In the genomic region with DNA sequence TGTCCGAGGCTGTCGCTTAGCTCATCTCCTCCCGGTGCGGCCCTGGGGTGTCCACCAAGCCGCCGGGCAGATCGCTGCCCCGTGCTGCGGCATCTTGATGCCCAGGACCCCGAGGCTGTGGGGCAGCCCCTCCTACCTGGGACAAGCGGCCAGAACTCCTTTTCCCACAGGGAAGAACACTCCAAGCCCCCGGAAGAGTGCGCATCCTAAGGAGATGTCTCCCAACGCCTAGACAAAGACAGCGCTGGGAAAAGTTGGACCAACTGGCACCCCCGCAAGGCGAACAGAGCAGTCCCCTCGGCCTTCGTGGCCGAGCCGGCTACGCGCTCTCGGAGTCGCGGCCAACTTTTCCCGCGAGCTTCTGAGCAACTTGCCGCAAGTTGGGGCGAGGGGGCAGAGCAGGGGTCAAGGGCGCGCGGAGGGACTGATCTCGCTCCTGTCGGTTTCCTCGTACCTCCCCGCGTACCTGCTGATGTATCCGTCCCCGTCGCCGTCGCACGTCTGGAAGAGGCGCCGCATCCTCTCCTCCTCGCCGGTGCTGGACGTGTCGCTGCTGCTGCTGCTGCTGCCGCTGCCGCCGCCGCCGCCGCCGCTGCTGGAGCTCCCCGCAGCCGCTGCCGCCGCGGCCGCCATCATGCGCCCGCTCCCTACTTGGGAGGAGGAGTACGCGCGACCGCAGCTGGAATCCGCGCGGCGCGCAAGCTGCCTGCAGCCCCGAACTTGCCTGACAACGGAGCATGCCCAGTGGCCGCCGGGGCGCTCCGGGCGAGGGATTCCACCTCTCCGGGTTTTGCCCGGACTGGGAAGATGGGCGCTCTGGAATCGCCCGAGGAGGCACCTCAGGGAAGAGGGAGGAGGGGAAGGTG, we compare ENCODE assay signal across 8 cellular contexts. TPM values are rescaled to one million over a fixed set of nuclear protein-coding genes. Genes with fewer than 3 reads are reported as not detected.
A peak's percentile ranks its signal among the peaks of the same experiment; 100 is the strongest.
DNase-seq lines count a peak whose midpoint lies in the region; ATAC-seq and TF ChIP-seq lines count a peak whose summit lies in the region.

A gene (minus strand): TSS at position 675 of the 866 bp plus-strand sequence.

- H3K4me2 ChIP-seq in hepatocyte = peak within 1 kb of the TSS; percentile 93

- intact Hi-C loops in prostate gland (cut with DNase I) = no loop called here

- TF ChIP-seq POLR2A in prostate gland (IDR thresholded peaks at IDR 0.05) = peak; percentile 54

- TF ChIP-seq CTCF in brain (conservative IDR thresholded peaks at IDR 0.05) (no peak), hepatocyte (IDR thresholded peaks at IDR 0.05; ENCODE audit: poor library complexity) (no peak), prostate gland (IDR thresholded peaks at IDR 0.05) (peak in 1 of 4 experiments; percentile 11)

- H3K27ac ChIP-seq in SJCRH30 (no peak within 1 kb of the TSS), hepatocyte (peak within 1 kb of the TSS; percentile 48), prostate gland (peak within 1 kb of the TSS; percentile 71 to 79)

- H3K4me3 ChIP-seq in SJCRH30 (peak within 1 kb of the TSS; percentile 71), hepatocyte (peak within 1 kb of the TSS; percentile 82), prostate gland (peak within 1 kb of the TSS; percentile 52 to 54)

- H3K4me1 Mint-ChIP-seq in brain = no peaks in the 10 kb centered on the region

- H3K9me3 ChIP-seq in SJCRH30 (replicated peaks) (peaks cover 9% of the 10 kb centered on the region), hepatocyte (ENCODE audit: low read depth) (peaks cover 6% of the 10 kb centered on the region), prostate gland (no peaks in the 10 kb centered on the region)

- no peaks in the 10 kb centered on the region for H4K20me1 ChIP-seq in hepatocyte (ENCODE audit: insufficient read depth, poor library complexity, severe bottlenecking)

- H3K4me3 Mint-ChIP-seq in brain = peak within 1 kb of the TSS; percentile 90 to 95 (median 94)

- H3K4me1 ChIP-seq in SJCRH30 (peaks cover 4% of the 10 kb centered on the region), hepatocyte (ENCODE audit: insufficient read depth) (no peaks in the 10 kb centered on the region), prostate gland (replicated peaks) (no peaks in the 10 kb centered on the region)

- peaks cover 13 to 27% (median 23%) of the 10 kb centered on the region in 5 experiments for H3K9me3 Mint-ChIP-seq in brain

- peak within 1 kb of the TSS; percentile 61 to 90 (median 70) for H3K27ac Mint-ChIP-seq in brain

- H3K79me2 ChIP-seq in hepatocyte = no peaks in the 10 kb centered on the region

- no peaks in the 10 kb centered on the region for H3K9me2 ChIP-seq in hepatocyte (replicated peaks; ENCODE audit: insufficient read depth)

- peaks cover 22% of the 10 kb centered on the region for H3K27me3 Mint-ChIP-seq in brain

- no peak for ATAC-seq in GM21576 (IDR thresholded peaks at IDR 0.05; ENCODE audit: unreplicated experiment)

- under 1% methylated on average over 86 of the region's 86 CpGs for WGBS in hepatocyte (ENCODE audit: low lambda C conversion rate, missing lambda C conversion rate)
- under 1% methylated on average over 64 of the region's 86 CpGs for WGBS in prostate gland

- no peaks in the 10 kb centered on the region for H3K27me3 ChIP-seq in SJCRH30
- peaks cover 11% of the 10 kb centered on the region for H3K27me3 ChIP-seq in hepatocyte
- H3K27me3 ChIP-seq in prostate gland (replicated peaks; ENCODE audit: insufficient read depth) = no peaks in the 10 kb centered on the region

- H3K36me3 ChIP-seq in SJCRH30 (no peaks in the 10 kb centered on the region), hepatocyte (replicated peaks; ENCODE audit: insufficient read depth, low read depth) (no peaks in the 10 kb centered on the region), prostate gland (no peaks in the 10 kb centered on the region)

- H2AFZ ChIP-seq in hepatocyte = peak within 1 kb of the TSS; percentile 79

- no peaks in the 10 kb centered on the region for H3K36me3 Mint-ChIP-seq in brain

- DNase-seq in DMS53 treated with DMSO at 0.1 percent for 48 hours (lab: John Stamatoyannopoulos, UW; ENCODE audit: unreplicated experiment) = peak; percentile 56
- peak; percentile 87 for DNase-seq in HT1080 (ENCODE audit: low read depth)
- DNase-seq in SJCRH30 = peak; percentile 86 to 88
- peak; percentile 90 for DNase-seq in hepatocyte (ENCODE audit: low spot score)
- DNase-seq in prostate gland (ENCODE audit: low spot score) = peak; percentile 84
- no peak for DNase-seq in OCI-M2 (lab: John Stamatoyannopoulos, UW; ENCODE audit: unreplicated experiment)

RNA-seq across cellular contexts. Expression of the gene that starts here (rescaled TPM):
- total RNA-seq in HT1080 (2014; rRNA removed; shearing (Covaris generic)) = 8.1 and 8.5 TPM in 2 replicates
- 4.2 and 6.5 TPM in 2 replicates for polyA plus RNA-seq in HT1080 (2015; cell fraction: cytosol; rRNA removed)
- polyA plus RNA-seq in HT1080 (2015; cell fraction: nucleus; rRNA removed) = 6.3 and 6.6 TPM in 2 replicates
- 26.6 and 26.9 TPM in 2 replicates for total RNA-seq in SJCRH30 (2014; rRNA removed; shearing (Covaris generic))
- polyA plus RNA-seq in brain (ENCODE audit: insufficient read depth, low read depth, low replicate concordance) (1.2 TPM), hepatocyte (8.3 and 13.2 TPM in 2 replicates)
- total RNA-seq in hepatocyte (22.0 and 31.5 TPM in 2 replicates), prostate gland (10 to 100 TPM; 41.5 to 54.1 TPM)
